15 cellular contexts compared by ENCODE assay signal in the genomic region with DNA sequence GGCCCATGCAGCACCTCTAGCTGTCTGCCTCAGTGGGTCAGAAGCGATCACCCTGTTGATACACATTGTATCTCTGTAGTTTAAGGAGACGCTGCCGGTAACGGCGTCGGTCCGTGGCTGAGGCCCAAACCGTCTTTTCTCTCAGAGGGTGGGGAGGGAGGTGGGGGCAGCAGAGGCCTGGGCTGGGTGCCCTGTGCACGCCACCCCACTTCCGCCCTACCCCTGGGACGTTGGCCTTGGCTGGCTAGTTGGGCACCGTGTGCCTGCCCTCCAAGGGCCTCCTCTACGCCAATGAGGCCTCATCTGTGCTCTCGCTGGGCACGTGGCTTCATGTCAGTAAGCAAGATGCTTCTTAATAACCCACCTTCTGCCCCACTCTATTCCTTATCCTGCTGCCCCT. TPM values are rescaled to one million over a fixed set of nuclear protein-coding genes. Genes with fewer than 3 reads are reported as not detected.
A peak's percentile ranks its signal among the peaks of the same experiment; 100 is the strongest.
DNase-seq lines count a peak whose midpoint lies in the region; ATAC-seq, FAIRE-seq and TF ChIP-seq lines count a peak whose summit lies in the region.
"Had no signal": no experiment of that assay in that cellular context is flagged by ENCODE, and none has a peak within 500 bp of the region (broad histone marks: within the 10 kb centered on the region; RNA-seq: fewer than 3 reads in every experiment).

No MANE protein-coding gene starts in this region.

- H3K4me1 Mint-ChIP-seq in neural crest cell (no peaks in the 10 kb centered on the region), WTC11 (peaks cover 16% of the 10 kb centered on the region)

- ATAC-seq in body of pancreas (no peak), WTC11 (no peak)
- ATAC-seq: stimulated activated naive CD8-positive, alpha-beta T cell treated with anti-CD3 and anti-CD28 coated beads, Interleukin-15, Interleukin-2, amounts not matched to agents 100 U/mL and 50 U/mL, for 24 hours had no signal

- H3K4me3 Mint-ChIP-seq in neural crest cell (no peak overlapping the region), WTC11 (no peak overlapping the region)

- H3K9me3 Mint-ChIP-seq in neural crest cell (no peaks in the 10 kb centered on the region), WTC11 (no peaks in the 10 kb centered on the region)

- no peak for TF ChIP-seq CTCF in body of pancreas (IDR thresholded peaks at IDR 0.05)
- TF ChIP-seq CTCF in neural crest cell (conservative IDR thresholded peaks at IDR 0.05), result no peak
- TF ChIP-seq CTCF in WTC11 (IDR thresholded peaks at IDR 0.05), result no peak

- H3K27me3 Mint-ChIP-seq in neural crest cell (ENCODE audit: low read depth) (no peaks in the 10 kb centered on the region), WTC11 (ENCODE audit: low read depth) (no peaks in the 10 kb centered on the region)

- FAIRE-seq in GM12891 (lab: Jason Lieb, UNC), result no peak

- POLR2A ChIA-PET in WTC11 (lab: Charles Lee), result interaction anchor here (1.5 to 2.4 kb wide), 2 partner anchors 8 to 10 kb away, joined by 3 to 13 read pairs; partner anchors contain the start of gene ZC3H12A

- intact Hi-C loops in body of pancreas (cut with DNase I), result no loop called here

- CTCF ChIA-PET in WTC11 (lab: Charles Lee), result interaction anchor here (6.4 kb wide), 1 partner anchor 29 kb away, joined by 279 read pairs; no protein-coding TSS in a partner anchor

- H3K36me3 Mint-ChIP-seq in neural crest cell (ENCODE audit: low read depth) (no peaks in the 10 kb centered on the region), WTC11 (peaks cover 20% of the 10 kb centered on the region)

- no peak for TF ChIP-seq POLR2A in GM12891 (IDR thresholded peaks at IDR 0.05; ENCODE audit: low read depth, low read length)
- TF ChIP-seq POLR2A in body of pancreas (IDR thresholded peaks at IDR 0.05), result no peak

- H3K9me3 ChIP-seq in BLaER1 treated with 17β-estradiol and CSF1 and Interleukin-3, amounts not matched to agents 10 nM and 100 nM (replicated peaks in 1 of 11), result no peaks in the 10 kb centered on the region
- H3K9me3 ChIP-seq in body of pancreas, result no peaks in the 10 kb centered on the region

- DNase-seq in GM12891 (ENCODE audit: insufficient read length, low spot score) (no peak), body of pancreas (no peak), neural crest cell (ENCODE audit: low read depth, low spot score) (no peak), WTC11 (ENCODE audit: low spot score) (no peak), midbrain (lab: John Stamatoyannopoulos, UW) (no peak), NCI-H82 (lab: John Stamatoyannopoulos, UW) (no peak), NCI-H446 (lab: John Stamatoyannopoulos, UW) (no peak)
- DNase-seq: activated CD4-positive, alpha-beta T cell treated with anti-CD3 and anti-CD28 coated beads for 48 hours; KBM-7; NCI-H1694 treated with DMSO at 0.1 percent for 48 hours; posterior cingulate gyrus; stimulated activated CD4-positive, alpha-beta T cell treated with anti-CD3 and anti-CD28 coated beads, Interleukin-4, amount 100 ng/mL, for 1 hour; stimulated activated naive CD8-positive, alpha-beta T cell treated with anti-CD3 and anti-CD28 coated beads, Interleukin-15, Interleukin-2, amounts not matched to agents 100 U/mL and 50 U/mL, for 24 hours had no signal

- H3K27ac ChIP-seq in BLaER1 treated with 17β-estradiol and CSF1 and Interleukin-3, amounts not matched to agents 10 nM and 100 nM, result peak overlapping the region in 9 of 11 experiments; percentile 5 to 98 (median 93); a peak in 10 of 22 replicates
- H3K27ac ChIP-seq in body of pancreas, result peak overlapping the region; percentile 76 to 97 (median 78)
- H3K27ac ChIP-seq: SK-N-MC had no signal

- H3K27ac Mint-ChIP-seq in neural crest cell (ENCODE audit: unreplicated experiment), result peak overlapping the region; percentile 23
- no peak overlapping the region for H3K27ac Mint-ChIP-seq in WTC11

- peaks cover 52 to 74% (median 70%) of the 10 kb centered on the region in 11 experiments for H3K36me3 ChIP-seq in BLaER1 treated with 17β-estradiol and CSF1 and Interleukin-3, amounts not matched to agents 10 nM and 100 nM
- peaks cover 21 to 26% of the 10 kb centered on the region in 2 donors for H3K36me3 ChIP-seq in body of pancreas (replicated peaks in 1 of 2; ENCODE audit: insufficient read depth in 1 of 2, low read depth in 2 of 2)

- H3K4me1 ChIP-seq in BLaER1 treated with 17β-estradiol and CSF1 and Interleukin-3, amounts not matched to agents 10 nM and 100 nM, result peaks cover 46 to 100% (median 88%) of the 10 kb centered on the region in 10 experiments
- peaks cover 79% of the 10 kb centered on the region for H3K4me1 ChIP-seq in body of pancreas

- peaks cover 0 to 58% (median 28%) of the 10 kb centered on the region in 11 experiments; a peak in 13 of 22 replicates for H4K20me1 ChIP-seq in BLaER1 treated with 17β-estradiol and CSF1 and Interleukin-3, amounts not matched to agents 10 nM and 100 nM

- WGBS in body of pancreas, 2 donors, result 64 to 72% methylated on average over 7 to 15 of the region's 15 CpGs

- H3K9ac ChIP-seq in BLaER1 treated with 17β-estradiol and CSF1 and Interleukin-3, amounts not matched to agents 10 nM and 100 nM, result peak overlapping the region in 2 of 11 experiments; percentile 21 to 93; a peak in 3 of 22 replicates

- H3K27me3 ChIP-seq in BLaER1 treated with 17β-estradiol and CSF1 and Interleukin-3, amounts not matched to agents 10 nM and 100 nM, result no peaks in the 10 kb centered on the region
- no peaks in the 10 kb centered on the region for H3K27me3 ChIP-seq in body of pancreas

- H3K4me3 ChIP-seq in BLaER1 treated with 17β-estradiol and CSF1 and Interleukin-3, amounts not matched to agents 10 nM and 100 nM, result no peak overlapping the region
- no peak overlapping the region for H3K4me3 ChIP-seq in body of pancreas
- H3K4me3 ChIP-seq: SK-N-MC had no signal

- H3K4me2 ChIP-seq in BLaER1 treated with 17β-estradiol and CSF1 and Interleukin-3, amounts not matched to agents 10 nM and 100 nM, result peak overlapping the region in 2 of 11 experiments; percentile 33 to 96; a peak in 3 of 22 replicates

TF ChIP-seq in GM12891, 5 proteins besides CTCF, POLR2A, EP300 and RAD21:
- TF ChIP-seq PAX5 (IDR thresholded peaks at IDR 0.05; ENCODE audit: insufficient read depth, low read length, severe bottlenecking) (no peak), POLR2AphosphoS5 (IDR thresholded peaks at IDR 0.05; ENCODE audit: low read depth, low read length) (peak; percentile 11; the same call in 1 of the 2 replicates)

TF ChIP-seq in WTC11, 78 proteins besides CTCF, POLR2A, EP300 and RAD21:
- TF ChIP-seq, protein P1, sequence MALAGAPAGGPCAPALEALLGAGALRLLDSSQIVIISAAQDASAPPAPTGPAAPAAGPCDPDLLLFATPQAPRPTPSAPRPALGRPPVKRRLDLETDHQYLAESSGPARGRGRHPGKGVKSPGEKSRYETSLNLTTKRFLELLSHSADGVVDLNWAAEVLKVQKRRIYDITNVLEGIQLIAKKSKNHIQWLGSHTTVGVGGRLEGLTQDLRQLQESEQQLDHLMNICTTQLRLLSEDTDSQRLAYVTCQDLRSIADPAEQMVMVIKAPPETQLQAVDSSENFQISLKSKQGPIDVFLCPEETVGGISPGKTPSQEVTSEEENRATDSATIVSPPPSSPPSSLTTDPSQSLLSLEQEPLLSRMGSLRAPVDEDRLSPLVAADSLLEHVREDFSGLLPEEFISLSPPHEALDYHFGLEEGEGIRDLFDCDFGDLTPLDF (CRISPR knock-in tag; IDR thresholded peaks at IDR 0.05), result no peak
- TF ChIP-seq ZNF423 (CRISPR knock-in tag; IDR thresholded peaks at IDR 0.05), result no peak
- no peak for TF ChIP-seq HMGXB4 (CRISPR knock-in tag; IDR thresholded peaks at IDR 0.05)
- no peak for TF ChIP-seq OVOL2 (CRISPR knock-in tag; IDR thresholded peaks at IDR 0.05; ENCODE audit: borderline replicate concordance)

RNA-seq across cellular contexts. Expression of gene ZC3H12A, which starts 9.4 kb away (rescaled TPM):
- 16.7 TPM for polyA plus RNA-seq in GM12891 (2012; ENCODE audit: low read depth, missing spikeins)
- total RNA-seq in body of pancreas (10 to 100 TPM; 12.2 to 31.6 TPM), neural crest cell (3.0 and 3.6 TPM in 2 replicates), WTC11 (2021) (8.4 to 10.9 TPM (median 9.6 TPM) in 3 replicates)

RNA-seq across cellular contexts. Expression of gene MEAF6, which starts 30.8 kb away (rescaled TPM):
- polyA plus RNA-seq in GM12891 (2012; ENCODE audit: low read depth, missing spikeins), result 36.4 TPM
- total RNA-seq in body of pancreas, result 10 to 100 TPM; 36.3 to 43.5 TPM
- total RNA-seq in neural crest cell, result 77.3 and 83.4 TPM in 2 replicates
- total RNA-seq in WTC11 (2021), result 37.4 to 41.3 TPM (median 41.0 TPM) in 3 replicates
